Comparison of ENCODE assay signal across 8 cellular contexts in genomic region chr15:48855501-48856440, GRCh38. TPM values are rescaled to one million over a fixed set of nuclear protein-coding genes. Genes with fewer than 3 reads are reported as not detected.
A peak's percentile ranks its signal among the peaks of the same experiment; 100 is the strongest.
DNase-seq lines count a peak whose midpoint lies in the region; ATAC-seq and TF ChIP-seq lines count a peak whose summit lies in the region.

No MANE protein-coding gene starts in this region.

- intact Hi-C loops in Calu3 (cut with micrococcal nuclease; ENCODE audit: unreplicated experiment): loop anchor here (2.0 to 5.0 kb wide), 2 partner anchors 138 to 497 kb away; no protein-coding TSS in a partner anchor
- intact Hi-C loops in mucosa of descending colon (cut with DNase I, micrococcal nuclease): no loop called here

- H3K4me1 ChIP-seq in mucosa of descending colon (ENCODE audit: low read depth): no peaks in the 10 kb centered on the region

- CTCF ChIA-PET in Calu3 (lab: Charles Lee): no interaction called here

- H3K4me3 Mint-ChIP-seq in Calu3 (ENCODE audit: low read depth, unreplicated experiment): no peak overlapping the region
- H3K4me3 Mint-ChIP-seq in T-helper 2 cell treated with Interferon-gamma antibody and Interleukin-4, amounts not matched to agents 5 μg/mL and 100 μg/mL, for 36 hours: no peak overlapping the region

- no peak for TF ChIP-seq CTCF in Calu3 (IDR thresholded peaks at IDR 0.05; ENCODE audit: unreplicated experiment)
- TF ChIP-seq CTCF in mucosa of descending colon (IDR thresholded peaks at IDR 0.05): peak; percentile 23

- ATAC-seq in mucosa of descending colon: peak; percentile 86
- no peak for ATAC-seq in HG02588 (IDR thresholded peaks at IDR 0.05; ENCODE audit: unreplicated experiment)

- no peaks in the 10 kb centered on the region for H3K9me3 Mint-ChIP-seq in Calu3 (ENCODE audit: low read depth, unreplicated experiment)
- no peaks in the 10 kb centered on the region for H3K9me3 Mint-ChIP-seq in T-helper 2 cell treated with Interferon-gamma antibody and Interleukin-4, amounts not matched to agents 5 μg/mL and 100 μg/mL, for 36 hours

- H3K27me3 ChIP-seq in MG63: no peaks in the 10 kb centered on the region

- H3K27ac Mint-ChIP-seq in Calu3 (ENCODE audit: unreplicated experiment): no peak overlapping the region
- no peak overlapping the region for H3K27ac Mint-ChIP-seq in T-helper 2 cell treated with Interferon-gamma antibody and Interleukin-4, amounts not matched to agents 5 μg/mL and 100 μg/mL, for 36 hours

- H3K36me3 Mint-ChIP-seq in Calu3 (ENCODE audit: insufficient read depth, unreplicated experiment): no peaks in the 10 kb centered on the region
- H3K36me3 Mint-ChIP-seq in T-helper 2 cell treated with Interferon-gamma antibody and Interleukin-4, amounts not matched to agents 5 μg/mL and 100 μg/mL, for 36 hours (ENCODE audit: low read depth): peaks cover 2% of the 10 kb centered on the region

- no TSS peak for BruUV-seq in Calu3 (replicated peaks; lab: Mats Ljungman, UMichigan)

- no peak overlapping the region for H3K4me3 ChIP-seq in MG63
- no peak overlapping the region for H3K4me3 ChIP-seq in mucosa of descending colon

- DNase-seq in Calu3: peak; percentile 35
- DNase-seq in MG63: peak; percentile 54
- DNase-seq in cerebellar cortex (ENCODE audit: low spot score): peak; percentile 11
- peak in 1 of 3 donors; percentile 78 for DNase-seq in mucosa of descending colon
- no peak for DNase-seq in MV-4-11 (lab: John Stamatoyannopoulos, UW)
- DNase-seq in NCI-H2029 treated with DMSO at 0.1 percent for 48 hours (lab: John Stamatoyannopoulos, UW): no peak
- DNase-seq in T-helper 2 cell treated with Interferon-gamma antibody and Interleukin-4, amounts not matched to agents 5 μg/mL and 100 μg/mL, for 36 hours (ENCODE audit: low spot score): no peak

- H3K4me1 Mint-ChIP-seq in Calu3 (ENCODE audit: low read depth, unreplicated experiment): peaks cover 21% of the 10 kb centered on the region
- peaks cover 10% of the 10 kb centered on the region for H3K4me1 Mint-ChIP-seq in T-helper 2 cell treated with Interferon-gamma antibody and Interleukin-4, amounts not matched to agents 5 μg/mL and 100 μg/mL, for 36 hours (ENCODE audit: low read depth)

- H3K36me3 ChIP-seq in MG63: no peaks in the 10 kb centered on the region
- H3K36me3 ChIP-seq in mucosa of descending colon (ENCODE audit: low read depth): no peaks in the 10 kb centered on the region

- H3K9me3 ChIP-seq in MG63: 0 out of 2 replicates have a peak, but pooled peaks cover 1% of the 10 kb centered on the region
- no peaks in the 10 kb centered on the region for H3K9me3 ChIP-seq in mucosa of descending colon

- no peaks in the 10 kb centered on the region for H3K27me3 Mint-ChIP-seq in Calu3 (ENCODE audit: unreplicated experiment)
- peaks cover 5% of the 10 kb centered on the region for H3K27me3 Mint-ChIP-seq in T-helper 2 cell treated with Interferon-gamma antibody and Interleukin-4, amounts not matched to agents 5 μg/mL and 100 μg/mL, for 36 hours (ENCODE audit: low read depth)

RNA-seq across cellular contexts. Expression of gene EID1, which starts 22.2 kb away (rescaled TPM):
- 74.3 and 84.2 TPM in 2 replicates for total RNA-seq in Calu3 (2022)
- 221 and 272 TPM in 2 replicates for total RNA-seq in MG63 (2014; rRNA removed; shearing (Covaris generic); ENCODE audit: low replicate concordance)
- total RNA-seq in mucosa of descending colon: 100 to 1,000 TPM in 1 of 3 donors, 10 to 100 TPM in 2; 44.7 to 128 (median 53.8) TPM

RNA-seq across cellular contexts. Expression of gene CEP152, which starts 44.9 kb away (rescaled TPM):
- total RNA-seq in Calu3 (2022) (19.6 and 27.1 TPM in 2 replicates), mucosa of descending colon (1 to 10 TPM; 7.0 to 9.4 (median 7.8) TPM)
- total RNA-seq in MG63 (2014; rRNA removed; shearing (Covaris generic); ENCODE audit: low replicate concordance): 2.3 and 7.4 TPM in 2 replicates

Comparison
In these comparisons a context has a peak if more than half of its experiments do, and no peak if none do; other contexts are left out.
1. DNase-seq: peak in Calu3 (single experiment), MG63 (single experiment) and cerebellar cortex (single experiment); none in MV-4-11 (single experiment), NCI-H2029 treated with DMSO at 0.1 percent for 48 hours (single experiment) and T-helper 2 cell treated with Interferon-gamma antibody and Interleukin-4, amounts not matched to agents 5 μg/mL and 100 μg/mL, for 36 hours (single experiment).